In genomic region chr5:161311141-161311708, GRCh38 we compare ENCODE assay signal across 1 cellular context.
TF ChIP-seq lines count a peak whose summit lies in the region.

No MANE protein-coding gene starts in this region.

TF ChIP-seq in GM12878, 131 proteins besides CTCF, POLR2A, EP300 and RAD21 (continued from another document):
- TF ChIP-seq, protein P1, sequence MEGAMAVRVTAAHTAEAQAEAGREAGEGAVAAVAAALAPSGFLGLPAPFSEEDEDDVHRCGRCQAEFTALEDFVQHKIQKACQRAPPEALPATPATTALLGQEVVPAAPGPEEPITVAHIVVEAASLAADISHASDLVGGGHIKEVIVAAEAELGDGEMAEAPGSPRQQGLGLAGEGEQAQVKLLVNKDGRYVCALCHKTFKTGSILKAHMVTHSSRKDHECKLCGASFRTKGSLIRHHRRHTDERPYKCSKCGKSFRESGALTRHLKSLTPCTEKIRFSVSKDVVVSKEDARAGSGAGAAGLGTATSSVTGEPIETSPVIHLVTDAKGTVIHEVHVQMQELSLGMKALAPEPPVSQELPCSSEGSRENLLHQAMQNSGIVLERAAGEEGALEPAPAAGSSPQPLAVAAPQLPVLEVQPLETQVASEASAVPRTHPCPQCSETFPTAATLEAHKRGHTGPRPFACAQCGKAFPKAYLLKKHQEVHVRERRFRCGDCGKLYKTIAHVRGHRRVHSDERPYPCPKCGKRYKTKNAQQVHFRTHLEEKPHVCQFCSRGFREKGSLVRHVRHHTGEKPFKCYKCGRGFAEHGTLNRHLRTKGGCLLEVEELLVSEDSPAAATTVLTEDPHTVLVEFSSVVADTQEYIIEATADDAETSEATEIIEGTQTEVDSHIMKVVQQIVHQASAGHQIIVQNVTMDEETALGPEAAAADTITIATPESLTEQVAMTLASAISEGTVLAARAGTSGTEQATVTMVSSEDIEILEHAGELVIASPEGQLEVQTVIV (IDR thresholded peaks at IDR 0.05; ENCODE audit: borderline replicate concordance, partially characterized antibody): no peak
- TF ChIP-seq BMI1 (IDR thresholded peaks at IDR 0.05; ENCODE audit: borderline replicate concordance) (no peak), SMC3 (IDR thresholded peaks at IDR 0.05; ENCODE audit: borderline replicate concordance, low read length) (no peak)
